ENCODE assay signal across 27 cellular contexts in the genomic region with DNA sequence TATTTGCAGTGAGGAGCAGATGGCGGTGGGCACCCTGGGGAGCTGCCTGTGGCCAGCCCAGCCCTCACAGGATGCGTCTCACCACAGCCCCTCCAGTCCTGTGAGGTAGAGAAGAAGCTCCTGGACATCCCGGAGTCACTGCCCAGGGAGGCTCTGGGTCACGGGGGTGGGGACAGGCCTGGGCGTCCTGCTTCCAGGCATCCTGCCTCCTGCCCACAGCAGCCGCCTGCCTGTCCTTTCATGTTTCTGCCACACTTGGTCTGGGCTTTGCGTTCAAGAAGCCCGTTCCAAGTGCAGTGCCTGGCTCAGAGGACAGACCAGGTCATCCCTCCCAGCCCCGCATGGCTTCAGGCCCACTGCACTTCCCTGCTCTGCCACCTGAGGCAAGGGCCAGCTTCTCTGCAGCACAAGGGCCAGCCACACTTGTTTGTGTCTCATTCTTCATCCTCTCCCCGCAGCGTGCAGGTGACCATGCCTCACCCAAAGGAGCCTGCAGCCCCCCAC. TPM values are rescaled to one million over a fixed set of nuclear protein-coding genes. Genes with fewer than 3 reads are reported as not detected.
A peak's percentile ranks its signal among the peaks of the same experiment; 100 is the strongest.
DNase-seq lines count a peak whose midpoint lies in the region; ATAC-seq, FAIRE-seq and TF ChIP-seq lines count a peak whose summit lies in the region.
"Had no signal": no experiment of that assay in that cellular context is flagged by ENCODE, and none has a peak within 500 bp of the region (broad histone marks: within the 10 kb centered on the region; RNA-seq: fewer than 3 reads in every experiment).

No MANE protein-coding gene starts in this region.

- H3K4me3 ChIP-seq in right atrium auricular region (no peak overlapping the region), K562 (no peak overlapping the region), right cardiac atrium (ENCODE audit: low read length) (no peak overlapping the region)
- H3K4me3 ChIP-seq: ovary, SJSA1 had no signal

- H3K36me3 ChIP-seq in right atrium auricular region (peaks cover 7% of the 10 kb centered on the region), K562 (ENCODE audit: control insufficient read depth, insufficient read depth, low read length) (no peaks in the 10 kb centered on the region)
- H3K36me3 ChIP-seq: ovary, SJSA1 had no signal

- FAIRE-seq in K562 (lab: Jason Lieb, UNC) = no peak
- FAIRE-seq: RCC 7860 had no signal

- H4K20me1 ChIP-seq in K562 (replicated peaks; ENCODE audit: control insufficient read depth, insufficient read depth, low read length) = no peaks in the 10 kb centered on the region

- WGBS in K562 (ENCODE audit: insufficient coverage, low coverage, missing lambda C conversion rate) = under 1% methylated on average over 11 of the region's 11 CpGs
- WGBS in right cardiac atrium = 66% methylated on average over 10 of the region's 11 CpGs

- peaks cover 0 to 2% of the 10 kb centered on the region in 2 donors for H3K4me1 Mint-ChIP-seq in effector memory CD8-positive, alpha-beta T cell (ENCODE audit: low read depth in 2 of 2)
- H3K4me1 Mint-ChIP-seq: activated CD4-positive, alpha-beta T cell treated with anti-CD3 and anti-CD28 coated beads, Interleukin-2, amount 10 ng/mL, durations not matched to agents 7 days and 5 days; activated naive CD4-positive, alpha-beta T cell treated with anti-CD3 and anti-CD28 coated beads, Interleukin-2, amount 50 U/mL, for 24 hours; naive thymus-derived CD4-positive, alpha-beta T cell had no signal

- no peaks in the 10 kb centered on the region for H3K9me1 ChIP-seq in K562 (ENCODE audit: control insufficient read depth, insufficient read depth, low read length)

- no peaks in the 10 kb centered on the region for H3K27me3 Mint-ChIP-seq in effector memory CD8-positive, alpha-beta T cell

- DNase-seq in Right ventricle myocardium superior (no peak), right atrium auricular region (ENCODE audit: low spot score) (no peak), K562 (ENCODE audit: extremely low read depth in 1 of 4, low spot score in 3 of 4) (no peak), right cardiac atrium (peak in 1 of 3 donors; percentile 59), NCI-H510A (lab: John Stamatoyannopoulos, UW) (no peak), HPDE6-E6E7 (ENCODE audit: extremely low spot score) (no peak), superior temporal gyrus (ENCODE audit: extremely low spot score) (no peak)
- no peak for DNase-seq in effector memory CD8-positive, alpha-beta T cell
- DNase-seq: activated CD4-positive, alpha-beta T cell treated with anti-CD3 and anti-CD28 coated beads, Interleukin-2, amount 10 ng/mL, durations not matched to agents 7 days and 5 days; activated CD8-positive, alpha-beta memory T cell treated with anti-CD3 and anti-CD28 coated beads, Interleukin-2, amount 10 ng/mL, durations not matched to agents 7 days and 5 days; cerebellar nuclear complex; EL; mesendoderm; naive thymus-derived CD4-positive, alpha-beta T cell; NCI-H1092; NCI-H187; NCI-H526; stimulated activated CD4-positive, alpha-beta T cell treated with anti-CD3 and anti-CD28 coated beads, Interleukin-4, amount 100 ng/mL, for 4 hours; stimulated activated naive CD8-positive, alpha-beta T cell treated with anti-CD3 and anti-CD28 coated beads, Interleukin-15, Interleukin-2, amounts not matched to agents 100 U/mL and 50 U/mL, for 24 hours had no signal

- TF ChIP-seq RAD21 in K562 (CRISPR knock-in tag; conservative IDR thresholded peaks at IDR 0.05 in 1 of 2, IDR thresholded peaks at IDR 0.05 in 1 of 2) = no peak

- H3K9ac ChIP-seq in K562 (ENCODE audit: insufficient read depth in 1 of 2, low read depth in 2 of 2, low read length in 2 of 2) = no peak overlapping the region

- no peak overlapping the region for H3K4me2 ChIP-seq in K562 (ENCODE audit: insufficient read depth, low read length)

- H3K27ac Mint-ChIP-seq in effector memory CD8-positive, alpha-beta T cell = no peak overlapping the region
- H3K27ac Mint-ChIP-seq: activated CD4-positive, alpha-beta T cell treated with anti-CD3 and anti-CD28 coated beads, Interleukin-2, amount 10 ng/mL, durations not matched to agents 7 days and 5 days; activated CD8-positive, alpha-beta memory T cell treated with anti-CD3 and anti-CD28 coated beads, Interleukin-2, amount 10 ng/mL, durations not matched to agents 7 days and 5 days; activated naive CD4-positive, alpha-beta T cell treated with anti-CD3 and anti-CD28 coated beads, Interleukin-2, amount 50 U/mL, for 24 hours; naive thymus-derived CD4-positive, alpha-beta T cell; T-helper 1 cell treated with Interleukin-12 subunit alpha and Interleukin-12 subunit beta and Interleukin-4 antibody, amounts not matched to agents 30 μg/mL and 1 μg/mL, for 36 hours had no signal

- ATAC-seq in Right ventricle myocardium superior (ENCODE audit: poor library complexity) (peak; percentile 86), K562 (peak; percentile 77), right cardiac atrium (peak; percentile 29 to 49)
- ATAC-seq in effector memory CD8-positive, alpha-beta T cell (replicated peaks) = no peak
- ATAC-seq: activated CD8-positive, alpha-beta memory T cell treated with anti-CD3 and anti-CD28 coated beads, Interleukin-2, amount 10 ng/mL, durations not matched to agents 7 days and 5 days; left colon; stimulated activated naive CD8-positive, alpha-beta T cell treated with anti-CD3 and anti-CD28 coated beads, Interleukin-15, Interleukin-2, amounts not matched to agents 100 U/mL and 50 U/mL, for 24 hours had no signal

- TF ChIP-seq EP300 in K562 (IDR thresholded peaks at IDR 0.05; ENCODE audit: low read length) = no peak

- POLR2A ChIA-PET in K562 (lab: Yijun Ruan, JAX) = no interaction called here

- peak in 1 of 2 donors; percentile 43 for TF ChIP-seq CTCF in right atrium auricular region (IDR thresholded peaks at IDR 0.05)
- TF ChIP-seq CTCF in K562 (IDR thresholded peaks at IDR 0.05 in 2 of 3, conservative IDR thresholded peaks at IDR 0.05 in 1 of 3; ENCODE audit: insufficient read depth in 2 of 3, low read depth in 1 of 3, low read length in 3 of 3) = no peak

- H3K4me3 Mint-ChIP-seq in effector memory CD8-positive, alpha-beta T cell = no peak overlapping the region
- H3K4me3 Mint-ChIP-seq: activated CD4-positive, alpha-beta T cell treated with anti-CD3 and anti-CD28 coated beads, Interleukin-2, amount 10 ng/mL, durations not matched to agents 7 days and 5 days; activated CD8-positive, alpha-beta memory T cell treated with anti-CD3 and anti-CD28 coated beads, Interleukin-2, amount 10 ng/mL, durations not matched to agents 7 days and 5 days; activated naive CD4-positive, alpha-beta T cell treated with anti-CD3 and anti-CD28 coated beads, Interleukin-2, amount 50 U/mL, for 24 hours; naive thymus-derived CD4-positive, alpha-beta T cell; T-helper 1 cell treated with Interleukin-12 subunit alpha and Interleukin-12 subunit beta and Interleukin-4 antibody, amounts not matched to agents 30 μg/mL and 1 μg/mL, for 36 hours had no signal

- BruUV-seq in K562 (replicated peaks; lab: Mats Ljungman, UMichigan) = no TSS peak

- no peaks in the 10 kb centered on the region for H3K79me2 ChIP-seq in K562 (ENCODE audit: control insufficient read depth, insufficient read depth, low read length)

- H3K9me3 ChIP-seq in right atrium auricular region (no peaks in the 10 kb centered on the region), K562 (replicated peaks; ENCODE audit: control insufficient read depth, insufficient read depth, low read depth, low read length) (no peaks in the 10 kb centered on the region), right cardiac atrium (ENCODE audit: control insufficient read depth, low read length) (no peaks in the 10 kb centered on the region)
- H3K9me3 ChIP-seq: ovary, SJSA1 had no signal

- H3K4me1 ChIP-seq in right atrium auricular region = peaks cover 0 to 11% of the 10 kb centered on the region in 2 donors
- H3K4me1 ChIP-seq in K562 (replicated peaks in 1 of 2; ENCODE audit: control insufficient read depth in 2 of 2, insufficient read depth in 2 of 2, low read length in 2 of 2) = no peaks in the 10 kb centered on the region
- H3K4me1 ChIP-seq in right cardiac atrium (ENCODE audit: control insufficient read depth, insufficient read depth, low read length) = no peaks in the 10 kb centered on the region
- H3K4me1 ChIP-seq: SJSA1 had no signal

- H3K9me3 Mint-ChIP-seq in effector memory CD8-positive, alpha-beta T cell = no peaks in the 10 kb centered on the region
- H3K9me3 Mint-ChIP-seq: activated CD4-positive, alpha-beta T cell treated with anti-CD3 and anti-CD28 coated beads, Interleukin-2, amount 10 ng/mL, durations not matched to agents 7 days and 5 days; activated naive CD4-positive, alpha-beta T cell treated with anti-CD3 and anti-CD28 coated beads, Interleukin-2, amount 50 U/mL, for 24 hours; naive thymus-derived CD4-positive, alpha-beta T cell; T-helper 1 cell treated with Interleukin-12 subunit alpha and Interleukin-12 subunit beta and Interleukin-4 antibody, amounts not matched to agents 30 μg/mL and 1 μg/mL, for 36 hours had no signal

- intact Hi-C loops in Right ventricle myocardium superior (cut with DNase I) (no loop called here), K562 (cut with micrococcal nuclease) (no loop called here), right cardiac atrium (cut with DNase I) (loop anchor here in 1 of 4 donors (5.0 kb wide), 1 partner anchor 96 kb away; no protein-coding TSS in a partner anchor)

- in situ Hi-C loops in K562 (cut with MboI) = no loop called here

- H3K36me3 Mint-ChIP-seq in effector memory CD8-positive, alpha-beta T cell (ENCODE audit: insufficient read depth) = no peaks in the 10 kb centered on the region
- H3K36me3 Mint-ChIP-seq: activated CD8-positive, alpha-beta memory T cell treated with anti-CD3 and anti-CD28 coated beads, Interleukin-2, amount 10 ng/mL, durations not matched to agents 7 days and 5 days; activated naive CD4-positive, alpha-beta T cell treated with anti-CD3 and anti-CD28 coated beads, Interleukin-2, amount 50 U/mL, for 24 hours; naive thymus-derived CD4-positive, alpha-beta T cell had no signal

- no peak overlapping the region for H2AFZ ChIP-seq in K562 (ENCODE audit: low read depth, low read length)

- H3K27ac ChIP-seq in right atrium auricular region (peak overlapping the region in 1 of 2 donors; percentile 24), K562 (ENCODE audit: extremely low read depth, low read depth, low read length) (no peak overlapping the region), right cardiac atrium (ENCODE audit: low read length) (no peak overlapping the region)
- H3K27ac ChIP-seq: epithelial cell of prostate, ovary, SJSA1 had no signal

- TF ChIP-seq POLR2A in K562 (conservative IDR thresholded peaks at IDR 0.05) = no peak

- CTCF ChIA-PET in K562 (lab: Yijun Ruan, JAX; ENCODE audit: low intra/inter-chr PET ratio) = no interaction called here

- H3K27me3 ChIP-seq in right atrium auricular region = no peaks in the 10 kb centered on the region
- peaks cover 6 to 17% of the 10 kb centered on the region in 2 experiments; a peak in 3 of 5 replicates for H3K27me3 ChIP-seq in K562 (ENCODE audit: control insufficient read depth in 2 of 2, insufficient read depth in 2 of 2, low read length in 2 of 2)
- H3K27me3 ChIP-seq in right cardiac atrium (ENCODE audit: control insufficient read depth, insufficient read depth) = no peaks in the 10 kb centered on the region
- H3K27me3 ChIP-seq: ovary had no signal

RNA-seq across cellular contexts. Expression of a gene that starts 38.2 kb away (rescaled TPM):
- total RNA-seq in Right ventricle myocardium superior (18.8 TPM), right atrium auricular region (1 to 10 TPM; 4.0 to 7.5 TPM), K562 (2014; rRNA removed) (0.12 and 0.23 TPM in 2 replicates), K562 (2014; rRNA removed; fragmentation: Illumina TruSeq; extraction: Trizol) (0.15 and 0.22 TPM in 2 replicates), K562 (2015; rRNA removed; fragmentation: Illumina TruSeq; extraction: Trizol) (0.30 TPM in 1 of 2 replicates, not detected in the other), K562 (2021) (0.16 TPM in 1 of 2 replicates, not detected in the other), right cardiac atrium (10 to 100 TPM; 17.0 to 49.2 (median 24.1) TPM)
- 0.90 TPM in 1 of 2 replicates, not detected in the other for total RNA-seq in K562 (2011; cell fraction: chromatin; rRNA removed; ENCODE audit: low replicate concordance)
- total RNA-seq in K562 (2011; cell fraction: nucleolus; rRNA removed) = 0.26 TPM in 1 of 2 replicates, not detected in the other
- not detected in 2 replicates for total RNA-seq in K562 (2011; cell fraction: nucleoplasm; rRNA removed)
- polyA plus RNA-seq in K562 (2011; rRNA removed) (0.08 and 0.21 TPM in 2 replicates), K562 (2014; fragmentation: Illumina TruSeq; extraction: Trizol) (0.08 and 0.15 TPM in 2 replicates), K562 (2014; fragmentation: Nextera tagmentation; extraction: Ambion mirVana) (under 1 TPM in 1 of 2 experiments, not detected in 1; 0.03 TPM), K562 (2014; rRNA removed) (0.07 TPM in 1 of 2 replicates, not detected in the other), right cardiac atrium (6.6 TPM)
- polyA plus RNA-seq in K562 (2011; cell fraction: cytosol; rRNA removed) = not detected in 2 replicates
- 0.46 and 1.5 TPM in 2 replicates for polyA plus RNA-seq in K562 (2011; cell fraction: nucleus; rRNA removed)
- polyA plus RNA-seq in K562 (2012) = 0.14 and 0.47 TPM in 2 replicates
- polyA minus RNA-seq in K562 (2011; rRNA and poly(A)+ RNA removed) = not detected in 2 replicates
- not detected in 2 replicates for polyA minus RNA-seq in K562 (2011; cell fraction: cytosol; rRNA and poly(A)+ RNA removed)
- polyA minus RNA-seq in K562 (2011; cell fraction: nucleus; rRNA and poly(A)+ RNA removed) = 0.22 and 0.54 TPM in 2 replicates
- total RNA-seq: fibroblast of villous mesenchyme, SJSA1 had no signal

RNA-seq across cellular contexts. Expression of a gene that starts 53.2 kb away (rescaled TPM):
- total RNA-seq in Right ventricle myocardium superior = 39.7 TPM
- total RNA-seq in right atrium auricular region = 10 to 100 TPM; 12.2 to 15.7 TPM
- total RNA-seq in K562 (2011; cell fraction: chromatin; rRNA removed; ENCODE audit: low replicate concordance) = 0.11 and 0.28 TPM in 2 replicates
- total RNA-seq in K562 (2011; cell fraction: nucleolus; rRNA removed) = 0.13 and 0.17 TPM in 2 replicates
- 0.15 TPM in 1 of 2 replicates, not detected in the other for total RNA-seq in K562 (2011; cell fraction: nucleoplasm; rRNA removed)
- total RNA-seq in K562 (2014; rRNA removed) = not detected in 2 replicates
- not detected in 2 replicates for total RNA-seq in K562 (2014; rRNA removed; fragmentation: Illumina TruSeq; extraction: Trizol)
- total RNA-seq in K562 (2015; rRNA removed; fragmentation: Illumina TruSeq; extraction: Trizol) = not detected in 2 replicates
- total RNA-seq in K562 (2021) = 0.07 TPM in 2 replicates
- 0.01 and 0.03 TPM in 2 replicates for polyA plus RNA-seq in K562 (2011; rRNA removed)
- polyA plus RNA-seq in K562 (2011; cell fraction: cytosol; rRNA removed) = 0.04 and 0.06 TPM in 2 replicates
- polyA plus RNA-seq in K562 (2011; cell fraction: nucleus; rRNA removed) = 0.06 and 0.11 TPM in 2 replicates
- polyA plus RNA-seq in K562 (2012) = 0.21 and 0.25 TPM in 2 replicates
- polyA plus RNA-seq in K562 (2014; fragmentation: Illumina TruSeq; extraction: Trizol) = 0.01 TPM in 1 of 2 replicates, not detected in the other
- polyA plus RNA-seq in K562 (2014; fragmentation: Nextera tagmentation; extraction: Ambion mirVana) = not detected
- not detected in 2 replicates for polyA plus RNA-seq in K562 (2014; rRNA removed)
- 0.11 and 0.12 TPM in 2 replicates for polyA minus RNA-seq in K562 (2011; rRNA and poly(A)+ RNA removed)
- polyA minus RNA-seq in K562 (2011; cell fraction: cytosol; rRNA and poly(A)+ RNA removed) = not detected in 2 replicates
- not detected in 2 replicates for polyA minus RNA-seq in K562 (2011; cell fraction: nucleus; rRNA and poly(A)+ RNA removed)
- 10 to 100 TPM; 15.8 to 30.1 (median 22.7) TPM for total RNA-seq in right cardiac atrium
- polyA plus RNA-seq in right cardiac atrium = 12.2 TPM
- total RNA-seq: SJSA1 had no signal

Comparison
In these comparisons a context has a peak if more than half of its experiments do, and no peak if none do; other contexts are left out.
1. RNA of a gene that starts 53.2 kb away (total RNA-seq): 39.7 TPM in Right ventricle myocardium superior (single experiment), 15.8 to 30.1 TPM in right cardiac atrium and 12.2 to 15.7 TPM in right atrium auricular region; 0.07 to 0.28 TPM in K562; every median in the first group is over 10 times any median in the second.